11 cellular contexts compared by ENCODE assay signal in genomic region chr2:60899230-60899891, GRCh38. TPM values are rescaled to one million over a fixed set of nuclear protein-coding genes. Genes with fewer than 3 reads are reported as not detected.
DNase-seq lines count a peak whose midpoint lies in the region; ATAC-seq and TF ChIP-seq lines count a peak whose summit lies in the region.
"Had no signal": no experiment of that assay in that cellular context is flagged by ENCODE, and none has a peak within 500 bp of the region (broad histone marks: within the 10 kb centered on the region; RNA-seq: fewer than 3 reads in every experiment).

No MANE protein-coding gene starts in this region.

- H3K4me2 ChIP-seq in neuronal stem cell (ENCODE audit: insufficient read depth, low read length, poor library complexity, severe bottlenecking), result no peak overlapping the region

- H2AFZ ChIP-seq in neuronal stem cell (ENCODE audit: low read length), result no peak overlapping the region

- CTCF ChIA-PET in CD8-positive, alpha-beta T cell (lab: Charles Lee), result interaction anchor here (1.1 kb wide), 1 partner anchor 99 kb away, joined by 3 read pairs; no protein-coding TSS in a partner anchor

- H3K18ac ChIP-seq in neuronal stem cell (ENCODE audit: low read length), result no peak overlapping the region

- H3K9ac ChIP-seq in neuronal stem cell (ENCODE audit: low read depth, low read length, poor library complexity), result no peak overlapping the region

- no peak overlapping the region for H2BK12ac ChIP-seq in neuronal stem cell (ENCODE audit: low read length)

- H3K4me1 ChIP-seq in CD8-positive, alpha-beta T cell (ENCODE audit: insufficient read depth, low read length), result peaks cover 7% of the 10 kb centered on the region
- no peaks in the 10 kb centered on the region for H3K4me1 ChIP-seq in neuronal stem cell (ENCODE audit: control insufficient read depth in 2 of 2, insufficient read depth in 1 of 2, low read depth in 1 of 2, low read length in 2 of 2)
- H3K4me1 ChIP-seq: right lobe of liver, upper lobe of right lung had no signal

- H3K27me3 Mint-ChIP-seq in CD8-positive, alpha-beta T cell (ENCODE audit: low read depth), result no peaks in the 10 kb centered on the region
- no peaks in the 10 kb centered on the region for H3K27me3 Mint-ChIP-seq in memory B cell

- H2BK15ac ChIP-seq in neuronal stem cell (ENCODE audit: low read length), result no peak overlapping the region

- no peak overlapping the region for H2AK5ac ChIP-seq in neuronal stem cell (ENCODE audit: low read depth, low read length)

- no peak overlapping the region for H3K27ac ChIP-seq in CD8-positive, alpha-beta T cell (ENCODE audit: low read depth, low read length)
- no peak overlapping the region for H3K27ac ChIP-seq in neuronal stem cell (replicated peaks; ENCODE audit: low read length)
- H3K27ac ChIP-seq: right lobe of liver, upper lobe of right lung had no signal

- no peaks in the 10 kb centered on the region for H3K27me3 ChIP-seq in CD8-positive, alpha-beta T cell (ENCODE audit: insufficient read depth, low read length)
- H3K27me3 ChIP-seq in neuronal stem cell (ENCODE audit: control insufficient read depth in 3 of 3, insufficient read depth in 3 of 3, low read depth in 1 of 3, low read length in 3 of 3), result no peaks in the 10 kb centered on the region
- H3K27me3 ChIP-seq: right lobe of liver, upper lobe of right lung had no signal

- peaks cover 77% of the 10 kb centered on the region for H3K36me3 Mint-ChIP-seq in CD8-positive, alpha-beta T cell
- peaks cover 28% of the 10 kb centered on the region for H3K36me3 Mint-ChIP-seq in memory B cell

- H3K4me3 ChIP-seq in CD8-positive, alpha-beta T cell (ENCODE audit: low read depth, low read length), result no peak overlapping the region
- no peak overlapping the region for H3K4me3 ChIP-seq in neuronal stem cell (ENCODE audit: low read length in 2 of 2)
- H3K4me3 ChIP-seq: right lobe of liver, upper lobe of right lung had no signal

- no peak overlapping the region for H2BK120ac ChIP-seq in neuronal stem cell (ENCODE audit: low read depth, low read length)

- no peak for DNase-seq in CD8-positive, alpha-beta T cell
- DNase-seq in memory B cell (ENCODE audit: low spot score in 2 of 2) (no peak), inferior parietal cortex (ENCODE audit: extremely low spot score) (no peak), kidney tubule cell (ENCODE audit: low spot score) (no peak), neuronal stem cell (ENCODE audit: low spot score) (no peak)
- DNase-seq: left colon, right lobe of liver, upper lobe of right lung had no signal

- ATAC-seq in CD8-positive, alpha-beta T cell, result peak; percentile 31
- peak; percentile 69 for ATAC-seq in HG03442 (IDR thresholded peaks at IDR 0.05; ENCODE audit: unreplicated experiment)
- peak; percentile 68 for ATAC-seq in memory B cell (ENCODE audit: low read depth)
- no peak for ATAC-seq in HG03521 (IDR thresholded peaks at IDR 0.05; ENCODE audit: unreplicated experiment)
- ATAC-seq: left colon, right lobe of liver, upper lobe of right lung had no signal

- POLR2A ChIA-PET in CD8-positive, alpha-beta T cell (lab: Charles Lee), result interaction anchor here (0.6 to 1.3 kb wide), 3 partner anchors 16 to 79 kb away, joined by 3 to 5 read pairs (median 3); partner anchors contain the start of gene REL

- no peak overlapping the region for H4K91ac ChIP-seq in neuronal stem cell (ENCODE audit: low read depth, low read length, poor library complexity)

- TF ChIP-seq POLR2A in GM19099 (IDR thresholded peaks at IDR 0.05; ENCODE audit: extremely low read depth, insufficient read length, low read depth), result peak; percentile 37

- peaks cover 18% of the 10 kb centered on the region for H3K4me1 Mint-ChIP-seq in CD8-positive, alpha-beta T cell (ENCODE audit: low read depth)
- H3K4me1 Mint-ChIP-seq in memory B cell, result peaks cover 21% of the 10 kb centered on the region

- H3K36me3 ChIP-seq in CD8-positive, alpha-beta T cell (ENCODE audit: insufficient read depth, low read length), result peaks cover 40% of the 10 kb centered on the region
- H3K36me3 ChIP-seq in neuronal stem cell (replicated peaks in 1 of 2; ENCODE audit: control insufficient read depth in 2 of 2, insufficient read depth in 2 of 2, low read length in 2 of 2), result peaks cover 0 to 65% of the 10 kb centered on the region in 2 donors

- H2BK5ac ChIP-seq in neuronal stem cell (ENCODE audit: low read length), result no peak overlapping the region

- WGBS in neuronal stem cell (ENCODE audit: extremely low coverage in 2 of 2, insufficient read length in 2 of 2, insufficient replicate concordance in 1 of 2), 2 donors, result no CpG with 5 or more reads among the region's 6 CpGs

- H3K4me3 Mint-ChIP-seq in CD8-positive, alpha-beta T cell, result no peak overlapping the region
- no peak overlapping the region for H3K4me3 Mint-ChIP-seq in memory B cell

- H3K9me3 ChIP-seq in CD8-positive, alpha-beta T cell (ENCODE audit: low read length), result no peaks in the 10 kb centered on the region
- H3K9me3 ChIP-seq in neuronal stem cell (replicated peaks in 1 of 2; ENCODE audit: control insufficient read depth in 2 of 2, insufficient read depth in 1 of 2, low read depth in 1 of 2, low read length in 2 of 2), result no peaks in the 10 kb centered on the region
- H3K9me3 ChIP-seq: right lobe of liver, upper lobe of right lung had no signal

- H3K79me1 ChIP-seq in neuronal stem cell (ENCODE audit: low read depth, low read length), result no peaks in the 10 kb centered on the region

- no peaks in the 10 kb centered on the region for H3K9me3 Mint-ChIP-seq in CD8-positive, alpha-beta T cell
- H3K9me3 Mint-ChIP-seq in memory B cell, result no peaks in the 10 kb centered on the region

- no peak overlapping the region for H3K14ac ChIP-seq in neuronal stem cell (ENCODE audit: low read length)

- no peak overlapping the region for H3K27ac Mint-ChIP-seq in CD8-positive, alpha-beta T cell
- H3K27ac Mint-ChIP-seq in memory B cell, result peak overlapping the region; percentile 46

- H3K23ac ChIP-seq in neuronal stem cell (ENCODE audit: low read depth, low read length, poor library complexity), result no peak overlapping the region

- no peak overlapping the region for H4K8ac ChIP-seq in neuronal stem cell (ENCODE audit: low read depth, low read length)

- no peak for TF ChIP-seq CTCF in CD8-positive, alpha-beta T cell (IDR thresholded peaks at IDR 0.05)

- no peak overlapping the region for H3K4ac ChIP-seq in neuronal stem cell (ENCODE audit: low read length)

- intact Hi-C loops in CD8-positive, alpha-beta T cell (cut with DNase I, micrococcal nuclease), result loop anchor here in 1 of 2 experiments (2.0 to 5.0 kb wide), 2 partner anchors 17 to 98 kb away; no protein-coding TSS in a partner anchor

RNA-seq across cellular contexts. Expression of gene REL, which starts 18.0 kb away (rescaled TPM):
- 100 to 1,000 TPM; 202 to 205 TPM for total RNA-seq in CD8-positive, alpha-beta T cell
- 4.8 TPM for polyA plus RNA-seq in neuronal stem cell (2013, experiment 1 of 2)
- polyA plus RNA-seq in neuronal stem cell (2013, experiment 2 of 2), result 5.2 TPM
